In genomic region chr16:63880948-63881347, GRCh38 we compare ENCODE assay signal across 29 cellular contexts.
"Had no signal": no experiment of that assay in that cellular context is flagged by ENCODE, and none has a peak within 500 bp of the region (broad histone marks: within the 10 kb centered on the region; RNA-seq: fewer than 3 reads in every experiment).

No MANE protein-coding gene starts in this region.

- H3K9me3 Mint-ChIP-seq: type B pancreatic cell had no signal

- H3K27ac ChIP-seq: stomach, suprapubic skin, testis, thoracic aorta, thyroid gland, tibial artery, tibial nerve, transverse colon, upper lobe of left lung, upper lobe of right lung, uterus, vagina had no signal

- H3K9me3 ChIP-seq: stomach, suprapubic skin, testis, thoracic aorta, thyroid gland, tibial artery, tibial nerve, transverse colon, upper lobe of left lung, upper lobe of right lung, uterus, vagina had no signal

- H3K36me3 ChIP-seq: stomach, suprapubic skin, thoracic aorta, thyroid gland, tibial artery, tibial nerve, transverse colon, upper lobe of left lung, upper lobe of right lung, uterus, vagina had no signal

- H3K4me1 ChIP-seq: stomach, suprapubic skin, testis, thyroid gland, tibial artery, tibial nerve, transverse colon, upper lobe of left lung, upper lobe of right lung, uterus, vagina had no signal

- DNase-seq: stimulated activated CD4-positive, alpha-beta T cell treated with anti-CD3 and anti-CD28 coated beads, Interleukin-2, amount 100 ng/mL, for 48 hours; stimulated activated CD4-positive, alpha-beta T cell treated with anti-CD3 and anti-CD28 coated beads, Interleukin-4, amount 100 ng/mL, for 1 hour; stimulated activated CD4-positive, alpha-beta T cell treated with anti-CD3 and anti-CD28 coated beads, Interleukin-4, amount 100 ng/mL, for 24 hours; stimulated activated CD4-positive, alpha-beta T cell treated with anti-CD3 and anti-CD28 coated beads, Interleukin-4, amount 100 ng/mL, for 4 hours; stimulated activated CD8-positive, alpha-beta memory T cell treated with anti-CD3 and anti-CD28 coated beads, Interleukin-4, amount 100 ng/mL, for 48 hours; stimulated activated naive B cell treated with anti-CD40 and anti-IgM and Interleukin-4, amounts not matched to agents 10 μg/mL and 1 μg/mL and 100 μg/mL, for 72 hours; stimulated activated naive CD4-positive, alpha-beta T cell; stimulated activated naive CD4-positive, alpha-beta T cell treated with Interleukin-2 at 50 U/mL for 16 hours; stimulated activated naive CD8-positive, alpha-beta T cell treated with anti-CD3 and anti-CD28 coated beads, Interleukin-15, amount 100 ng/mL, for 72 hours; stimulated activated naive CD8-positive, alpha-beta T cell treated with anti-CD3 and anti-CD28 coated beads, Interleukin-15, Interleukin-2, amounts not matched to agents 100 U/mL and 50 U/mL, for 24 hours; stomach; substantia nigra; testis; thyroid gland; tibial artery; transverse colon; trophoblast cell; upper lobe of left lung; upper lobe of right lung; uterus had no signal

- H3K4me3 ChIP-seq: stomach, suprapubic skin, testis, thoracic aorta, thyroid gland, tibial artery, tibial nerve, transverse colon, upper lobe of left lung, upper lobe of right lung, uterus, vagina had no signal

- H3K27me3 ChIP-seq: stomach, suprapubic skin, testis, thyroid gland, tibial artery, tibial nerve, transverse colon, upper lobe of left lung, upper lobe of right lung, uterus, vagina had no signal

- H3K36me3 Mint-ChIP-seq: stimulated activated effector memory CD8-positive, alpha-beta T cell treated with anti-CD3 and anti-CD28 coated beads, Interleukin-12 subunit alpha, Interleukin-12 subunit beta, amount 100 ng/mL, for 72 hours; stimulated activated memory B cell treated with anti-CD40 and anti-IgM and Interleukin-4, amounts not matched to agents 10 μg/mL and 1 μg/mL and 100 μg/mL, for 72 hours; stimulated activated naive B cell treated with anti-CD40 and anti-IgM and Interleukin-4, amounts not matched to agents 10 μg/mL and 1 μg/mL and 100 μg/mL, for 72 hours; type B pancreatic cell had no signal

- H3K4me3 Mint-ChIP-seq: stimulated activated effector memory CD8-positive, alpha-beta T cell treated with anti-CD3 and anti-CD28 coated beads, Interleukin-12 subunit alpha, Interleukin-12 subunit beta, amount 100 ng/mL, for 72 hours; stimulated activated memory B cell treated with anti-CD40 and anti-IgM and Interleukin-4, amounts not matched to agents 10 μg/mL and 1 μg/mL and 100 μg/mL, for 72 hours; stimulated activated naive B cell treated with anti-CD40 and anti-IgM and Interleukin-4, amounts not matched to agents 10 μg/mL and 1 μg/mL and 100 μg/mL, for 72 hours; stimulated activated naive CD8-positive, alpha-beta T cell treated with anti-CD3 and anti-CD28 coated beads, Interleukin-15, amount 100 ng/mL, for 72 hours; stimulated activated naive CD8-positive, alpha-beta T cell treated with anti-CD3 and anti-CD28 coated beads, Interleukin-15, Interleukin-2, amounts not matched to agents 100 ng/mL and 50 ng/mL, for 24 hours; type B pancreatic cell had no signal

- H3K27me3 Mint-ChIP-seq: stimulated activated memory B cell treated with anti-CD40 and anti-IgM and Interleukin-4, amounts not matched to agents 10 μg/mL and 1 μg/mL and 100 μg/mL, for 72 hours; stimulated activated naive B cell treated with anti-CD40 and anti-IgM and Interleukin-4, amounts not matched to agents 10 μg/mL and 1 μg/mL and 100 μg/mL, for 72 hours; stimulated activated naive CD8-positive, alpha-beta T cell treated with anti-CD3 and anti-CD28 coated beads, Interleukin-15, amount 100 ng/mL, for 72 hours; stimulated activated naive CD8-positive, alpha-beta T cell treated with anti-CD3 and anti-CD28 coated beads, Interleukin-15, Interleukin-2, amounts not matched to agents 100 ng/mL and 50 ng/mL, for 24 hours; type B pancreatic cell had no signal

- H3K27ac Mint-ChIP-seq: stimulated activated effector memory CD8-positive, alpha-beta T cell treated with anti-CD3 and anti-CD28 coated beads, Interleukin-12 subunit alpha, Interleukin-12 subunit beta, amount 100 ng/mL, for 72 hours; stimulated activated memory B cell treated with anti-CD40 and anti-IgM and Interleukin-4, amounts not matched to agents 10 μg/mL and 1 μg/mL and 100 μg/mL, for 72 hours; stimulated activated naive B cell treated with anti-CD40 and anti-IgM and Interleukin-4, amounts not matched to agents 10 μg/mL and 1 μg/mL and 100 μg/mL, for 72 hours; stimulated activated naive CD8-positive, alpha-beta T cell treated with anti-CD3 and anti-CD28 coated beads, Interleukin-15, amount 100 ng/mL, for 72 hours; stimulated activated naive CD8-positive, alpha-beta T cell treated with anti-CD3 and anti-CD28 coated beads, Interleukin-15, Interleukin-2, amounts not matched to agents 100 ng/mL and 50 ng/mL, for 24 hours; type B pancreatic cell had no signal

- ATAC-seq: stimulated activated effector memory CD8-positive, alpha-beta T cell treated with anti-CD3 and anti-CD28 coated beads, Interleukin-12 subunit alpha, Interleukin-12 subunit beta, amount 100 ng/mL, for 72 hours; stimulated activated memory B cell treated with anti-CD40 and anti-IgM and Interleukin-4, amounts not matched to agents 10 μg/mL and 1 μg/mL and 100 μg/mL, for 72 hours; stimulated activated naive B cell treated with anti-CD40 and anti-IgM and Interleukin-4, amounts not matched to agents 10 μg/mL and 1 μg/mL and 100 μg/mL, for 72 hours; stimulated activated naive CD8-positive, alpha-beta T cell treated with anti-CD3 and anti-CD28 coated beads, Interleukin-15, amount 100 ng/mL, for 72 hours; stimulated activated naive CD8-positive, alpha-beta T cell treated with anti-CD3 and anti-CD28 coated beads, Interleukin-15, Interleukin-2, amounts not matched to agents 100 U/mL and 50 U/mL, for 24 hours; upper lobe of right lung had no signal

- H3K4me1 Mint-ChIP-seq: stimulated activated effector memory CD8-positive, alpha-beta T cell treated with anti-CD3 and anti-CD28 coated beads, Interleukin-12 subunit alpha, Interleukin-12 subunit beta, amount 100 ng/mL, for 72 hours; stimulated activated memory B cell treated with anti-CD40 and anti-IgM and Interleukin-4, amounts not matched to agents 10 μg/mL and 1 μg/mL and 100 μg/mL, for 72 hours; stimulated activated naive B cell treated with anti-CD40 and anti-IgM and Interleukin-4, amounts not matched to agents 10 μg/mL and 1 μg/mL and 100 μg/mL, for 72 hours; stimulated activated naive CD8-positive, alpha-beta T cell treated with anti-CD3 and anti-CD28 coated beads, Interleukin-15, amount 100 ng/mL, for 72 hours had no signal

- FAIRE-seq: urothelium cell line had no signal
